ENCODE assay signal across 1 cellular context in genomic region chr2:54965425-54965824, GRCh38.
TF ChIP-seq lines count a peak whose summit lies in the region.

No MANE protein-coding gene starts in this region.

TF ChIP-seq in WTC11, 78 proteins besides CTCF, POLR2A, EP300 and RAD21 (continued from another document):
- TF ChIP-seq USF1 (CRISPR knock-in tag; IDR thresholded peaks at IDR 0.05) = no peak
- TF ChIP-seq NR2C2 (CRISPR knock-in tag; IDR thresholded peaks at IDR 0.05) = no peak
- TF ChIP-seq NFYB (CRISPR knock-in tag; conservative IDR thresholded peaks at IDR 0.05; ENCODE audit: low read depth) = no peak
- TF ChIP-seq ZNF263 (CRISPR knock-in tag; IDR thresholded peaks at IDR 0.05; ENCODE audit: low read depth) = no peak
- no peak for TF ChIP-seq SMAD3 (CRISPR knock-in tag; IDR thresholded peaks at IDR 0.05; ENCODE audit: borderline replicate concordance)
